24 cellular contexts compared by ENCODE assay signal in genomic region chr1:51416910-51417309, GRCh38.
DNase-seq lines count a peak whose midpoint lies in the region; ATAC-seq and TF ChIP-seq lines count a peak whose summit lies in the region.
"Had no signal": no experiment of that assay in that cellular context is flagged by ENCODE, and none has a peak within 500 bp of the region (broad histone marks: within the 10 kb centered on the region; RNA-seq: fewer than 3 reads in every experiment).

No MANE protein-coding gene starts in this region.

- H3K4me2 ChIP-seq in GM23338 = no peak overlapping the region

- no peaks in the 10 kb centered on the region for H3K9me2 ChIP-seq in GM23338 (ENCODE audit: insufficient read depth)

- H3K4me3 ChIP-seq in heart left ventricle = no peak overlapping the region
- no peak overlapping the region for H3K4me3 ChIP-seq in right cardiac atrium (ENCODE audit: low read length)
- no peak overlapping the region for H3K4me3 ChIP-seq in psoas muscle
- no peak overlapping the region for H3K4me3 ChIP-seq in GM23338
- H3K4me3 ChIP-seq: MG63 had no signal

- no peaks in the 10 kb centered on the region for H3K27me3 ChIP-seq in heart left ventricle
- H3K27me3 ChIP-seq in right cardiac atrium (ENCODE audit: control insufficient read depth, insufficient read depth) = no peaks in the 10 kb centered on the region
- H3K27me3 ChIP-seq in psoas muscle (ENCODE audit: insufficient read depth in 3 of 3, low read length in 2 of 3) = no peaks in the 10 kb centered on the region
- no peaks in the 10 kb centered on the region for H3K27me3 ChIP-seq in GM23338 (ENCODE audit: insufficient read depth)
- H3K27me3 ChIP-seq: BE2C, MG63 had no signal

- H2AFZ ChIP-seq in GM23338 = no peak overlapping the region

- TF ChIP-seq POLR2A in heart left ventricle (IDR thresholded peaks at IDR 0.05) = no peak

- H3K36me3 ChIP-seq in heart left ventricle (peaks cover 0 to 56% (median 23%) of the 10 kb centered on the region in 9 donors), psoas muscle (ENCODE audit: insufficient read depth in 1 of 2, low read depth in 1 of 2) (peaks cover 0 to 20% of the 10 kb centered on the region in 2 donors), GM23338 (ENCODE audit: insufficient read depth) (no peaks in the 10 kb centered on the region)
- H3K36me3 ChIP-seq: BE2C had no signal

- H3F3A ChIP-seq in GM23338 (replicated peaks; ENCODE audit: low read depth) = no peaks in the 10 kb centered on the region

- intact Hi-C loops in heart left ventricle (cut with DNase I) (loop anchor here in 4 of 10 donors (5.0 to 10.0 kb wide), 4 partner anchors 98 to 198 kb away; partner anchors contain the start of genes EPS15 (in 2 of the 4) and OSBPL9 (in 1 of the 4)), right cardiac atrium (cut with DNase I) (no loop called here), psoas muscle (cut with DNase I) (no loop called here)

- H3K36me3 Mint-ChIP-seq in chondrocyte (ENCODE audit: low read depth) = peaks cover 6% of the 10 kb centered on the region
- peaks cover 12% of the 10 kb centered on the region for H3K36me3 Mint-ChIP-seq in GM23338 (ENCODE audit: low read depth)

- no peaks in the 10 kb centered on the region for H3K9me3 Mint-ChIP-seq in chondrocyte (ENCODE audit: low read depth)
- H3K9me3 Mint-ChIP-seq in GM23338 = no peaks in the 10 kb centered on the region
- H3K9me3 Mint-ChIP-seq: CD8-positive, alpha-beta memory T cell had no signal

- H3K4me1 ChIP-seq in heart left ventricle (peaks cover 0 to 65% (median 18%) of the 10 kb centered on the region in 12 donors), right cardiac atrium (ENCODE audit: control insufficient read depth, insufficient read depth, low read length) (peaks cover 2% of the 10 kb centered on the region), psoas muscle (peaks cover 24% of the 10 kb centered on the region), GM23338 (ENCODE audit: insufficient read depth) (no peaks in the 10 kb centered on the region)
- H3K4me1 ChIP-seq: BE2C had no signal

- no peaks in the 10 kb centered on the region for H4K20me1 ChIP-seq in GM23338 (replicated peaks; ENCODE audit: insufficient read depth)

- peak overlapping the region in 8 of 12 donors; percentile 2 to 72 (median 35) for H3K27ac ChIP-seq in heart left ventricle
- no peak overlapping the region for H3K27ac ChIP-seq in right cardiac atrium (ENCODE audit: low read length)
- peak overlapping the region; percentile 65 for H3K27ac ChIP-seq in psoas muscle
- H3K27ac ChIP-seq in GM23338 (ENCODE audit: low read depth) = no peak overlapping the region

- peaks cover 95% of the 10 kb centered on the region for H3K79me2 ChIP-seq in GM23338 (replicated peaks; ENCODE audit: insufficient read depth)

- peaks cover 0 to under 1% (median 0%) of the 10 kb centered on the region in 12 donors for H3K9me3 ChIP-seq in heart left ventricle
- H3K9me3 ChIP-seq in right cardiac atrium (ENCODE audit: control insufficient read depth, low read length) = no peaks in the 10 kb centered on the region
- H3K9me3 ChIP-seq in psoas muscle = no peaks in the 10 kb centered on the region
- H3K9me3 ChIP-seq: BE2C, MG63 had no signal

- no peak for DNase-seq in heart left ventricle
- DNase-seq in right cardiac atrium = no peak
- no peak for DNase-seq in chondrocyte (ENCODE audit: low spot score)
- no peak for DNase-seq in psoas muscle
- no peak for DNase-seq in NCI-H774 (lab: John Stamatoyannopoulos, UW)
- DNase-seq in GM23338 (ENCODE audit: low spot score) = no peak
- DNase-seq: 8988T; ACHN; BE2C; CD8-positive, alpha-beta memory T cell; DMS79; KBM-7; MG63; NCI-H1105 treated with DMSO at 0.1 percent for 48 hours; NCI-H2029; NCI-H446; NCI-H524 treated with DMSO at 0.1 percent for 48 hours; NCI-H82; NK-92 treated with Interleukin-12 subunit alpha and Interleukin-12 subunit beta, amount 100 ng/mL, for 24 hours; PC-3 had no signal

- H3K27me3 Mint-ChIP-seq in chondrocyte (ENCODE audit: low read depth) (no peaks in the 10 kb centered on the region), GM23338 (ENCODE audit: insufficient read depth, low read depth, poor library complexity) (peaks cover 5% of the 10 kb centered on the region)
- H3K27me3 Mint-ChIP-seq: CD8-positive, alpha-beta memory T cell had no signal

- TF ChIP-seq CTCF in heart left ventricle (IDR thresholded peaks at IDR 0.05) (no peak), chondrocyte (IDR thresholded peaks at IDR 0.05) (no peak), psoas muscle (IDR thresholded peaks at IDR 0.05) (no peak), GM23338 (conservative IDR thresholded peaks at IDR 0.05; ENCODE audit: low read depth in 2 of 2) (no peak)

- H3K4me1 Mint-ChIP-seq in chondrocyte (ENCODE audit: low read depth) = peaks cover 73% of the 10 kb centered on the region
- peaks cover 17% of the 10 kb centered on the region; the same call in 2 of the 3 replicates for H3K4me1 Mint-ChIP-seq in GM23338
- H3K4me1 Mint-ChIP-seq: CD14-positive monocyte had no signal

- no peak for ATAC-seq in heart left ventricle
- no peak for ATAC-seq in right cardiac atrium
- peak in 3 of 4 donors; percentile 41 to 64 (median 53) for ATAC-seq in psoas muscle
- ATAC-seq in HG02840 (IDR thresholded peaks at IDR 0.05; ENCODE audit: low FRiP score, unreplicated experiment) = no peak
- no peak for ATAC-seq in GM23338
- no peak for ATAC-seq in HG03571 (IDR thresholded peaks at IDR 0.05; ENCODE audit: unreplicated experiment)
- ATAC-seq: HCT116, PC-3 had no signal

- peak overlapping the region; percentile 84 for H3K27ac Mint-ChIP-seq in chondrocyte (ENCODE audit: unreplicated experiment)
- no peak overlapping the region for H3K27ac Mint-ChIP-seq in GM23338
- H3K27ac Mint-ChIP-seq: CD14-positive monocyte had no signal

- H3K4me3 Mint-ChIP-seq in chondrocyte (ENCODE audit: unreplicated experiment) = no peak overlapping the region
- no peak overlapping the region for H3K4me3 Mint-ChIP-seq in GM23338
- H3K4me3 Mint-ChIP-seq: CD14-positive monocyte; CD8-positive, alpha-beta memory T cell had no signal

TF ChIP-seq in GM23338, 12 proteins besides CTCF, POLR2A, EP300 and RAD21 (continues in another document):
- no peak for TF ChIP-seq ZNF114 (CRISPR knock-in tag; IDR thresholded peaks at IDR 0.05)
- no peak for TF ChIP-seq ZNF331 (CRISPR knock-in tag; IDR thresholded peaks at IDR 0.05; ENCODE audit: low read depth)
- TF ChIP-seq CREB1 (CRISPR knock-in tag; IDR thresholded peaks at IDR 0.05; ENCODE audit: low read depth) = no peak
- TF ChIP-seq ZNF462 (CRISPR knock-in tag; IDR thresholded peaks at IDR 0.05) = no peak
- no peak for TF ChIP-seq NANOG (IDR thresholded peaks at IDR 0.05; ENCODE audit: borderline replicate concordance)

Comparison
In these comparisons a context has a peak if more than half of its experiments do, and no peak if none do; other contexts are left out.
1. H3K27ac ChIP-seq: peak in heart left ventricle (8 of 12) and psoas muscle (single experiment); none in right cardiac atrium (single experiment) and GM23338 (single experiment).
2. ATAC-seq: peak in psoas muscle (3 of 4); none in heart left ventricle (0 of 4), right cardiac atrium (0 of 2), HG02840 (single experiment), GM23338 (single experiment) and HG03571 (single experiment).